In the genomic region with DNA sequence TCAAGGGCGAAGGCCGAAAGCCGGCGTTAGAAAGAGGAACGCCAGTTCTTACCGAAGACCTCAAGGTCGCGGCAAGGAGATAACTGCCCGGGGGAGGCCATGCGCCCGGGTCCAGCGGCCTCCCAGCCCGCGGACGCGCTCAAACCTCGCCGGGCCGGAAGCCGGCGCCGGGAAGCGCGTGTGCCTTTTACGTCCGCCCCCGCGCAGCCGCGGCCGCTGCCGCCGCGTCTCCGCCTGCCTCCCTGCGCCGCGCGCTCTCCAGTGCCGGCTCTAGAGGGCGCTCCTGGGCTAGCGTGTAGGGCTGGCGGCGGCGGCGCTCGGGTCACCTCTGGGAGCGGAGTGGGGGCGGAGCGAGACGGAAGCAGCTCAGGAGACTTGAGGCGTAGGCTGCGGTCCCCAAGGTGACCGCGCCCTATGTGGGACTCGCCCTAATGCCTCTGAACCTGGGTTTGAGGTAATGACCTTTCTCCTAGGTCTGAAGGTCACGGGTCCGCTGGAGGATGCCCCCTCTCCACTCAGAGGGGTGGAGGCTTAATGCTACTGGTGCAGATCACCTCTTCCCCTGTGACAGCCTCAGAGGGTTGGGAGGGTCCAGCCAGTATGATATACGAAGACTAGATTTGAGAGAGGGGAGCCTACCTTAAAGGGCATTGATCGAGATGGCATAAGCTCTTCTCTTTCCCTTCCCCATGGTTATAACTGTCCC, we compare ENCODE assay signal across 8 cellular contexts. TPM values are rescaled to one million over a fixed set of nuclear protein-coding genes. Genes with fewer than 3 reads are reported as not detected.
DNase-seq lines count a peak whose midpoint lies in the region; ATAC-seq and TF ChIP-seq lines count a peak whose summit lies in the region.

No MANE protein-coding gene starts in this region.

- H3K4me3 ChIP-seq in epithelial cell of esophagus (ENCODE audit: low read length): peak overlapping the region; percentile 79

- DNase-seq in COLO668 (lab: John Stamatoyannopoulos, UW; ENCODE audit: unreplicated experiment) (peak; percentile 92), HPDE6-E6E7 (ENCODE audit: extremely low spot score) (peak; percentile 35), NOMO-1 treated with DMSO at 0.1 percent for 48 hours (lab: John Stamatoyannopoulos, UW; ENCODE audit: unreplicated experiment) (peak; percentile 75), epithelial cell of esophagus (ENCODE audit: low read depth) (peak; percentile 81), mucosa of gallbladder (ENCODE audit: low spot score) (peak; percentile 89)
- DNase-seq in activated CD8-positive, alpha-beta memory T cell treated with anti-CD3 and anti-CD28 coated beads, Interleukin-2, amount 50 U/mL, for 48 hours: peak; percentile 93
- peak; percentile 82 for DNase-seq in stimulated activated CD8-positive, alpha-beta memory T cell treated with anti-CD3 and anti-CD28 coated beads, Interleukin-4, amount 100 ng/mL, for 24 hours (ENCODE audit: low read depth)

- ATAC-seq in GM19467 (IDR thresholded peaks at IDR 0.05; ENCODE audit: unreplicated experiment): peak; percentile 72

- TF ChIP-seq CTCF in epithelial cell of esophagus (IDR thresholded peaks at IDR 0.05; ENCODE audit: insufficient read depth, low read depth, low read length, missing control alignments): peak; percentile 43

RNA-seq across cellular contexts. Expression of gene SLC25A5, which starts 0.8 kb away (rescaled TPM):
- 257 TPM for total RNA-seq in mucosa of gallbladder

Comparison
In these comparisons a context has a peak if more than half of its experiments do, and no peak if none do; other contexts are left out.
1. Peak in every context shown above with its lines: DNase-seq, ATAC-seq and H3K4me3 ChIP-seq.
2. DNase-seq: peak in every context shown above with its lines; median percentile 93 in activated CD8-positive, alpha-beta memory T cell treated with anti-CD3 and anti-CD28 coated beads, Interleukin-2, amount 50 U/mL, for 48 hours; 92 in COLO668; 89 in mucosa of gallbladder; 82 in stimulated activated CD8-positive, alpha-beta memory T cell treated with anti-CD3 and anti-CD28 coated beads, Interleukin-4, amount 100 ng/mL, for 24 hours; 81 in epithelial cell of esophagus; 75 in NOMO-1 treated with DMSO at 0.1 percent for 48 hours; 35 in HPDE6-E6E7.